In genomic region chr4:144709159-144709558, GRCh38 we compare ENCODE assay signal across 15 cellular contexts.
DNase-seq lines count a peak whose midpoint lies in the region; FAIRE-seq and TF ChIP-seq lines count a peak whose summit lies in the region.
"Had no signal": no experiment of that assay in that cellular context is flagged by ENCODE, and none has a peak within 500 bp of the region (broad histone marks: within the 10 kb centered on the region; RNA-seq: fewer than 3 reads in every experiment).

No MANE protein-coding gene starts in this region.

- no peaks in the 10 kb centered on the region for H3K9me3 ChIP-seq in HUES48 (ENCODE audit: control insufficient read depth, insufficient read depth, low read length)
- H3K9me3 ChIP-seq: BE2C, vagina had no signal

- H3K9ac ChIP-seq in HUES48 (ENCODE audit: low read depth, low read length), result no peak overlapping the region

- TF ChIP-seq CTCF in bronchial epithelial cell (IDR thresholded peaks at IDR 0.05; ENCODE audit: insufficient read depth, low read length, severe bottlenecking) (no peak), GM13977 (IDR thresholded peaks at IDR 0.05; ENCODE audit: extremely low read depth, insufficient read depth, missing control alignments) (no peak)

- no peaks in the 10 kb centered on the region for H3K27me3 ChIP-seq in HUES48 (ENCODE audit: control insufficient read depth, insufficient read depth, low read length)
- no peaks in the 10 kb centered on the region for H3K27me3 ChIP-seq in bronchial epithelial cell (ENCODE audit: control insufficient read depth, insufficient read depth, low read length)
- H3K27me3 ChIP-seq: BE2C, vagina had no signal

- H3K27ac ChIP-seq in HUES48 (ENCODE audit: low read depth, low read length), result peak overlapping the region; percentile 63
- H3K27ac ChIP-seq: vagina had no signal

- H3K4me3 ChIP-seq in HUES48 (ENCODE audit: low read depth, low read length), result no peak overlapping the region
- H3K4me3 ChIP-seq in bronchial epithelial cell (ENCODE audit: low read depth, low read length), result no peak overlapping the region
- H3K4me3 ChIP-seq: vagina had no signal

- H3K36me3 ChIP-seq in HUES48 (ENCODE audit: control insufficient read depth, insufficient read depth, low read length) (no peaks in the 10 kb centered on the region), bronchial epithelial cell (ENCODE audit: control insufficient read depth, insufficient read depth, low read length) (no peaks in the 10 kb centered on the region)
- H3K36me3 ChIP-seq: BE2C, vagina had no signal

- peaks cover 14% of the 10 kb centered on the region for H3K4me1 ChIP-seq in HUES48 (ENCODE audit: control insufficient read depth, insufficient read depth, low read length)
- H3K4me1 ChIP-seq: BE2C, vagina had no signal

- in situ Hi-C loops in GM13977 (cut with MboI; ENCODE audit: low pct_unique_long_range_greater_than_20kb, low sequenced_read_pairs, unreplicated experiment), result no loop called here

- DNase-seq in AG08396 (ENCODE audit: low spot score) (peak; percentile 13), bronchial epithelial cell (ENCODE audit: low read depth) (peak; percentile 46), kidney tubule cell (ENCODE audit: low spot score) (peak; percentile 96), dedifferentiated amniotic fluid mesenchymal stem cell (ENCODE audit: extremely low spot score) (no peak), GM13977 (ENCODE audit: low spot score) (no peak), NCI-H748 (lab: John Stamatoyannopoulos, UW; ENCODE audit: unreplicated experiment) (no peak), NOMO-1 treated with dmso at 0.1 percent for 144 hours (lab: John Stamatoyannopoulos, UW; ENCODE audit: unreplicated experiment) (no peak)
- DNase-seq: activated T-cell treated with anti-CD3 and anti-CD28 coated beads, Interleukin-2, amount 50 U/mL, for 24 hours; aorta; BE2C; NCI-H1105 treated with DMSO at 0.1 percent for 48 hours; NCI-H82; stimulated activated CD8-positive, alpha-beta memory T cell treated with anti-CD3 and anti-CD28 coated beads, Interleukin-4, amount 100 ng/mL, for 48 hours had no signal

- FAIRE-seq in bronchial epithelial cell (lab: Jason Lieb, UNC), result no peak

Comparison
In these comparisons a context has a peak if more than half of its experiments do, and no peak if none do; other contexts are left out.
1. DNase-seq: peak in AG08396 (single experiment), bronchial epithelial cell (single experiment) and kidney tubule cell (single experiment); none in dedifferentiated amniotic fluid mesenchymal stem cell (single experiment), GM13977 (single experiment), NCI-H748 (single experiment) and NOMO-1 treated with dmso at 0.1 percent for 144 hours (single experiment).